Comparison of ENCODE assay signal across 5 cellular contexts in genomic region chr6:90674077-90674476, GRCh38.
A peak's percentile ranks its signal among the peaks of the same experiment; 100 is the strongest.
DNase-seq lines count a peak whose midpoint lies in the region; TF ChIP-seq lines count a peak whose summit lies in the region.
"Not testable (repeated sequence)": the region's sequence is repeated elsewhere in the genome, so short reads cannot be mapped to it uniquely, and the experiment has no call there.

No MANE protein-coding gene starts in this region.

- H3K9ac ChIP-seq in ES-I3 (ENCODE audit: low read depth, low read length) (peak overlapping the region; percentile 52), HUES64 (ENCODE audit: low read depth, low read length) (0 out of 2 replicates have a peak overlapping the region, but pooled peaks have one; percentile 30), iPS-15b (ENCODE audit: low read depth, low read length) (peak overlapping the region; percentile 81)
- not testable (repeated sequence) for H3K9ac ChIP-seq in H9 (ENCODE audit: extremely low read depth, insufficient read length, low read length); endodermal cell (ENCODE audit: extremely low read depth, low read length, poor library complexity, severe bottlenecking)

- not testable (repeated sequence) for H3K9me3 ChIP-seq in ES-I3 (ENCODE audit: control insufficient read depth, insufficient read depth, low read length); H9 (ENCODE audit: control insufficient read depth, low read depth, low read length); HUES64 (ENCODE audit: insufficient read depth, low read depth, low read length); endodermal cell (ENCODE audit: control insufficient read depth, low read length); iPS-15b (ENCODE audit: control insufficient read depth, insufficient read depth, low read length)

- not testable (repeated sequence) for H3K23ac ChIP-seq in H9 (ENCODE audit: insufficient read length, low read depth, low read length)

- not testable (repeated sequence) for H3K27me3 ChIP-seq in H9 (ENCODE audit: insufficient read depth, low read length); HUES64 (ENCODE audit: insufficient read depth, low read length); endodermal cell (ENCODE audit: control insufficient read depth, insufficient read depth, low read length, poor library complexity, severe bottlenecking); iPS-15b (ENCODE audit: control insufficient read depth, insufficient read depth, low read length)

- H3K36me3 ChIP-seq in ES-I3 (ENCODE audit: insufficient read depth, low read length) = peaks cover 14% of the 10 kb centered on the region; the same call in 1 of the 2 replicates
- not testable (repeated sequence) for H3K36me3 ChIP-seq in HUES64 (ENCODE audit: insufficient read depth, low read length); endodermal cell (ENCODE audit: control insufficient read depth, insufficient read depth, low read length); iPS-15b (ENCODE audit: control insufficient read depth, insufficient read depth, low read length)

- not testable (repeated sequence) for H3K14ac ChIP-seq in H9 (ENCODE audit: insufficient read depth, low read length)

- H3K4me1 ChIP-seq in ES-I3 (ENCODE audit: insufficient read depth, low read length) = peaks cover 30% of the 10 kb centered on the region
- H3K4me1 ChIP-seq in H9 (ENCODE audit: insufficient read depth, low read length) = not testable (repeated sequence)
- H3K4me1 ChIP-seq in HUES64 (ENCODE audit: insufficient read depth, low read length) = peaks cover 45% of the 10 kb centered on the region
- H3K4me1 ChIP-seq in endodermal cell (ENCODE audit: control insufficient read depth, insufficient read depth, low read length) = peaks cover 29% of the 10 kb centered on the region
- peaks cover 27% of the 10 kb centered on the region for H3K4me1 ChIP-seq in iPS-15b (ENCODE audit: control insufficient read depth, insufficient read depth, low read length)

- H3K79me2 ChIP-seq in H9 (ENCODE audit: insufficient read depth, low read length) = not testable (repeated sequence)

- not testable (repeated sequence) for H4K20me1 ChIP-seq in H9 (ENCODE audit: control insufficient read depth, insufficient read depth, insufficient read length)

- H3K36me3 Mint-ChIP-seq in H9 (ENCODE audit: insufficient read depth in 1 of 3, low read depth in 3 of 3); endodermal cell (ENCODE audit: low read depth): not testable (repeated sequence)

- not testable (repeated sequence) for H3K4me2 ChIP-seq in H9 (ENCODE audit: insufficient read depth, insufficient read length, low read length)

- not testable (repeated sequence) for H3K4ac ChIP-seq in H9 (ENCODE audit: low read depth, low read length)

- peaks cover 56 to 64% of the 10 kb centered on the region in 2 experiments for H3K4me1 Mint-ChIP-seq in H9
- peaks cover 67% of the 10 kb centered on the region for H3K4me1 Mint-ChIP-seq in endodermal cell

- H2BK15ac ChIP-seq in H9 (ENCODE audit: low read depth, low read length) = not testable (repeated sequence)

- H3K23me2 ChIP-seq in H9 (ENCODE audit: insufficient read length, low read depth, low read length, poor library complexity, severe bottlenecking) = not testable (repeated sequence)

- H4K5ac ChIP-seq in H9 (ENCODE audit: insufficient read length, low read depth, low read length) = not testable (repeated sequence)

- H3K56ac ChIP-seq in H9 (ENCODE audit: insufficient read length, low read depth, low read length) = not testable (repeated sequence)

- WGBS in H9 (ENCODE audit: extremely low coverage, insufficient read length, low lambda C conversion rate) = no CpG with 5 or more reads among the region's 9 CpGs
- WGBS in HUES64 = 36% methylated on average over 8 of the region's 9 CpGs
- 14 to 60% methylated on average over 4 to 9 of the region's 9 CpGs for WGBS in endodermal cell (ENCODE audit: insufficient coverage in 1 of 2, insufficient read length in 1 of 2), 2 experiments

- peak overlapping the region; percentile 18; the same call in 1 of the 2 replicates for H3K4me3 ChIP-seq in HUES64 (ENCODE audit: low read length)
- H3K4me3 ChIP-seq in endodermal cell (ENCODE audit: low read length) = peak overlapping the region; percentile 53
- H3K4me3 ChIP-seq in iPS-15b (ENCODE audit: low read depth, low read length) = peak overlapping the region; percentile 45

- not testable (repeated sequence) for H2AFZ ChIP-seq in H9 (ENCODE audit: low read length)

- H3K27ac ChIP-seq in H9 (ENCODE audit: insufficient read length, low read depth, low read length); HUES64 (ENCODE audit: low read depth, low read length); endodermal cell (ENCODE audit: low read depth, low read length): not testable (repeated sequence)

- H4K91ac ChIP-seq in H9 (ENCODE audit: insufficient read length, low read depth, low read length) = not testable (repeated sequence)

- H3T11ph ChIP-seq in H9 (ENCODE audit: low read length) = not testable (repeated sequence)

- not testable (repeated sequence) for H3K9me3 Mint-ChIP-seq in H9, endodermal cell

- H2BK20ac ChIP-seq in H9 (ENCODE audit: low read depth, low read length, poor library complexity, severe bottlenecking) = not testable (repeated sequence)

- H3K18ac ChIP-seq in H9 (ENCODE audit: insufficient read length, low read depth, low read length) = not testable (repeated sequence)

- not testable (repeated sequence) for H4K8ac ChIP-seq in H9 (replicated peaks; ENCODE audit: insufficient read length, low read depth, low read length)

- H3K27ac Mint-ChIP-seq in H9 = peak overlapping the region; percentile 56 to 97 (median 92)
- peak overlapping the region; percentile 87 for H3K27ac Mint-ChIP-seq in endodermal cell

- peak overlapping the region; percentile 1 to 34; a peak in 2 of 5 replicates for H3K4me3 Mint-ChIP-seq in H9
- peak overlapping the region; percentile 66 for H3K4me3 Mint-ChIP-seq in endodermal cell

- not testable (repeated sequence) for TF ChIP-seq CTCF in H9 (conservative IDR thresholded peaks at IDR 0.05); endodermal cell (conservative IDR thresholded peaks at IDR 0.05)

- H2BK5ac ChIP-seq in H9 (ENCODE audit: insufficient read length, low read length) = not testable (repeated sequence)

- H3K27me3 Mint-ChIP-seq in H9 (ENCODE audit: low read depth); endodermal cell (ENCODE audit: insufficient read depth): not testable (repeated sequence)

- not testable (repeated sequence) for H3K79me1 ChIP-seq in H9 (ENCODE audit: insufficient read depth, low read depth, low read length, poor library complexity, severe bottlenecking)

- not testable (repeated sequence) for H2BK120ac ChIP-seq in H9 (ENCODE audit: low read depth, low read length, poor library complexity, severe bottlenecking)

- not testable (repeated sequence) for H2AK5ac ChIP-seq in H9 (ENCODE audit: insufficient read length, low read length)

- not testable (repeated sequence) for H2BK12ac ChIP-seq in H9 (ENCODE audit: insufficient read length, low read depth, low read length)

- not testable (repeated sequence) for DNase-seq in H9
- DNase-seq in endodermal cell = peak; percentile 52
